ENCODE assay signal across 8 cellular contexts in the genomic region with DNA sequence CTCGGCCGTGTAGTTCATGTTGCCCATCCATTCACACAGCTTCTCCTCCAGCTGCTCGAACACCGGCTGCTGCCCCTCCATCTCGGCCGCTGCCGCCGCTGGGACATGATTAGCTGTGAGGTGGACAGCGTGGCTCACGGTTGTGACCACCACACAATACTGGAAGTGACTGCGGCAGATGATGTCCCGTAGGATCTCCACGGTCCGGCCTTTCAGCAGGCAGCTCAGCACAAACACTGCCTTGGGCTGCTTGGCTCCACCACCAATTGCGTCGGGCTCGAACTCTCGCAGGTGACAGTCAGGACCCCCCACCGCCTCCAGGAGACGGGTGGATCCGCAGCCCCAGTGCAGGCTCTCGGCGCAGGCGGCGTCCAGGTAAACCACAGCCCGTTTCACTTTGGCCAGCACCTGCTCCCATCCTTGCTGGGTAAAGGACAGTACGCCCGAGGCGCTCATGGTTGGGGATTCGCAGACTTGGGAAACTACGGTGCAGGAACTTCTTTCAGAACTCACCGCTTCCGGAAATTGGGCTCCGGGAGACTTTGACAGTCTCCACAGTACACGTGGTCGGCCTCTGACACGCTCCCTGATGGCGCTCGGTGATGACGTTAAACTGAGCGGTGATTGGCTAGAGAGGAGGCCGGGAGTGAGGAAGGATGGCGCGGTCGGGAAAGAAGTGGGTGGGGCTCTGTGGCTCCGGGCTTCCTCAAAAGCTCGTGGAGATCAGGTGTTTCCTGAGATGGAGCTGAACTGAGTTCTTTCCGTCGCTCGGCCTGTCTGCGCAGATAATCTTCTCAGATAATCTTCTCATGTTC. TPM values are rescaled to one million over a fixed set of nuclear protein-coding genes. Genes with fewer than 3 reads are reported as not detected.
A peak's percentile ranks its signal among the peaks of the same experiment; 100 is the strongest.
DNase-seq lines count a peak whose midpoint lies in the region; ATAC-seq, FAIRE-seq and TF ChIP-seq lines count a peak whose summit lies in the region.

TSS of gene SCFD2 (minus strand) at position 576 of the 815 bp plus-strand sequence.

- H3K36me3 ChIP-seq in OCI-LY7 (ENCODE audit: insufficient read depth, low read length) = peaks cover 5% of the 10 kb centered on the region

- H4K20me1 ChIP-seq in OCI-LY7 (ENCODE audit: insufficient read depth, low read length) = 0 out of 2 replicates have a peak, but pooled peaks cover 13% of the 10 kb centered on the region

- peak; percentile 94 for ATAC-seq in GM21526 (IDR thresholded peaks at IDR 0.05; ENCODE audit: low FRiP score, unreplicated experiment)

- H3K27ac ChIP-seq in OCI-LY7 (ENCODE audit: low read depth, low read length, poor library complexity, severe bottlenecking) = peak within 1 kb of the TSS; percentile 50

- DNase-seq in D721Med (ENCODE audit: insufficient read length, low spot score) = peak; percentile 86
- peak; percentile 98 for DNase-seq in HuH-7.5 (ENCODE audit: low spot score)
- peak; percentile 96 for DNase-seq in OCI-LY7 (ENCODE audit: low spot score)
- peak; percentile 91 for DNase-seq in activated T-cell treated with anti-CD3 and anti-CD28 coated beads for 1 hour (ENCODE audit: low read depth)
- peak; percentile 98 for DNase-seq in epidermal melanocyte (ENCODE audit: insufficient read length, low spot score)
- DNase-seq in middle frontal gyrus (ENCODE audit: extremely low spot score, low spot score) = peak; percentile 98
- peak; percentile 91 to 97 for DNase-seq in stimulated activated CD8-positive, alpha-beta memory T cell treated with anti-CD3 and anti-CD28 coated beads, Interleukin-2, amount 100 ng/mL, for 48 hours (ENCODE audit: low read depth in 2 of 2)

- CTCF ChIA-PET in OCI-LY7 (lab: Charles Lee; ENCODE audit: unreplicated experiment) = interaction anchor here (0.7 kb wide), 1 partner anchor 13 kb away, joined by 4 read pairs; no protein-coding TSS in a partner anchor

- no peaks in the 10 kb centered on the region for H3K9me3 ChIP-seq in OCI-LY7 (ENCODE audit: low read length)

- no peak for FAIRE-seq in D721Med (lab: Jason Lieb, UNC)

- no peaks in the 10 kb centered on the region for H3K9me2 ChIP-seq in OCI-LY7 (ENCODE audit: insufficient read depth, low read length)

- H3K4me3 ChIP-seq in OCI-LY7 (ENCODE audit: low read depth, low read length, poor library complexity, severe bottlenecking) = peak within 1 kb of the TSS; percentile 98

- H3K4me2 ChIP-seq in OCI-LY7 (ENCODE audit: low read length) = peak within 1 kb of the TSS; percentile 88

- BruUV-seq in OCI-LY7 (replicated peaks; lab: Mats Ljungman, UMichigan) = TSS peak; percentile 74

- H2AFZ ChIP-seq in OCI-LY7 (ENCODE audit: low read length) = peak within 1 kb of the TSS; percentile 97

- peaks cover 51% of the 10 kb centered on the region for H3K79me2 ChIP-seq in OCI-LY7 (ENCODE audit: insufficient read depth, low read depth, low read length)

- H3K4me1 ChIP-seq in OCI-LY7 (ENCODE audit: insufficient read depth, low read length, poor library complexity, severe bottlenecking) = peaks cover 60% of the 10 kb centered on the region

- POLR2A ChIA-PET in OCI-LY7 (lab: Charles Lee) = interaction anchor here (0.7 to 1.5 kb wide), 7 partner anchors 12 to 89 kb away, joined by 3 to 6 read pairs (median 4); no protein-coding TSS in a partner anchor

- TF ChIP-seq CTCF in D721Med (IDR thresholded peaks at IDR 0.05; ENCODE audit: insufficient read depth, missing control alignments) (no peak), OCI-LY7 (conservative IDR thresholded peaks at IDR 0.05; ENCODE audit: low read length) (no peak)

- intact Hi-C loops in OCI-LY7 (cut with micrococcal nuclease; ENCODE audit: unreplicated experiment) = loop anchor here (1.0 to 10.0 kb wide), 5 partner anchors 12 to 697 kb away; partner anchors contain the start of genes CHIC2 and FIP1L1

RNA-seq across cellular contexts. Expression of gene SCFD2, which starts in this region (rescaled TPM):
- total RNA-seq in OCI-LY7 (2014; rRNA removed; shearing (Covaris generic)) = 52.0 and 52.9 TPM in 2 replicates
- 26.2 and 27.2 TPM in 2 replicates for total RNA-seq in OCI-LY7 (2022)

Comparison
In these comparisons a context has a peak if more than half of its experiments do, and no peak if none do; other contexts are left out.
1. Peak in every context shown above with its lines: DNase-seq, ATAC-seq, H3K4me3 ChIP-seq and H3K27ac ChIP-seq.